In genomic region chr4:186684889-186685309, GRCh38 we compare ENCODE assay signal across 13 cellular contexts. TPM values are rescaled to one million over a fixed set of nuclear protein-coding genes. Genes with fewer than 3 reads are reported as not detected.
A peak's percentile ranks its signal among the peaks of the same experiment; 100 is the strongest.
DNase-seq lines count a peak whose midpoint lies in the region; ATAC-seq, FAIRE-seq and TF ChIP-seq lines count a peak whose summit lies in the region.
"Had no signal": no experiment of that assay in that cellular context is flagged by ENCODE, and none has a peak within 500 bp of the region (broad histone marks: within the 10 kb centered on the region; RNA-seq: fewer than 3 reads in every experiment).

No MANE protein-coding gene starts in this region.

- in situ Hi-C loops in brain microvascular endothelial cell (cut with HindIII; ENCODE audit: low pct_ligation_motif_present, low sequenced_read_pairs) = no loop called here

- no peak overlapping the region for H3K9ac ChIP-seq in rectal smooth muscle tissue (ENCODE audit: low read length)

- CTCF ChIA-PET in T-cell (lab: Charles Lee) = no interaction called here

- H3K27ac Mint-ChIP-seq in T-cell = no peak overlapping the region
- H3K27ac Mint-ChIP-seq: activated CD4-positive, alpha-beta T cell treated with anti-CD3 and anti-CD28 coated beads, Interleukin-2, amount 10 ng/mL, durations not matched to agents 24 days and 14 days; activated T-helper 1 cell treated with anti-CD3 and anti-CD28 coated beads, Interleukin-12 subunit alpha, Interleukin-12 subunit beta, Interleukin-2, Interleukin-4 antibody, amounts not matched to agents 30 ng/mL and 10 ng/mL and 1 ng/mL, durations not matched to agents 14 hours and 24 hours and 36 hours; natural killer cell treated with Interleukin-12 subunit alpha and Interleukin-12 subunit beta and Interleukin-15 and Interleukin-18, amount 100 ng/mL, for 72 hours had no signal

- H3K4me3 ChIP-seq in brain microvascular endothelial cell (ENCODE audit: low read depth, low read length) (no peak overlapping the region), rectal smooth muscle tissue (ENCODE audit: low read length) (no peak overlapping the region)

- no peak for DNase-seq in brain microvascular endothelial cell
- peak; percentile 72 for DNase-seq in kidney glomerular epithelial cell (lab: John Stamatoyannopoulos, UW)
- DNase-seq in T-cell = no peak
- DNase-seq: activated CD4-positive, alpha-beta T cell treated with anti-CD3 and anti-CD28 coated beads, Interleukin-2, amount 10 ng/mL, durations not matched to agents 24 days and 14 days; GF-D8; hippocampal formation had no signal

- no peak for TF ChIP-seq CTCF in brain microvascular endothelial cell (IDR thresholded peaks at IDR 0.05; ENCODE audit: low read depth, low read length, missing control alignments)

- H3K27ac ChIP-seq in brain microvascular endothelial cell (peak overlapping the region; percentile 51), rectal smooth muscle tissue (ENCODE audit: low read depth, low read length) (peak overlapping the region; percentile 69)

- ATAC-seq in HG02642 (IDR thresholded peaks at IDR 0.05; ENCODE audit: poor library complexity, unreplicated experiment) (no peak), GM21526 (IDR thresholded peaks at IDR 0.05; ENCODE audit: low FRiP score, unreplicated experiment) (no peak), GM19035 (IDR thresholded peaks at IDR 0.05; ENCODE audit: unreplicated experiment) (no peak), T-cell (replicated peaks in 1 of 4) (no peak)
- ATAC-seq: natural killer cell treated with Interleukin-12 subunit alpha and Interleukin-12 subunit beta and Interleukin-15 and Interleukin-18, amount 100 ng/mL, for 72 hours had no signal

- no peaks in the 10 kb centered on the region for H3K4me1 Mint-ChIP-seq in T-cell
- H3K4me1 Mint-ChIP-seq: activated CD4-positive, alpha-beta T cell treated with anti-CD3 and anti-CD28 coated beads, Interleukin-2, amount 10 ng/mL, durations not matched to agents 24 days and 14 days had no signal

- no peak overlapping the region for H3K4me3 Mint-ChIP-seq in T-cell
- H3K4me3 Mint-ChIP-seq: activated CD4-positive, alpha-beta T cell treated with anti-CD3 and anti-CD28 coated beads, Interleukin-2, amount 10 ng/mL, durations not matched to agents 24 days and 14 days; activated T-helper 1 cell treated with anti-CD3 and anti-CD28 coated beads, Interleukin-12 subunit alpha, Interleukin-12 subunit beta, Interleukin-2, Interleukin-4 antibody, amounts not matched to agents 30 ng/mL and 10 ng/mL and 1 ng/mL, durations not matched to agents 14 hours and 24 hours and 36 hours; natural killer cell treated with Interleukin-12 subunit alpha and Interleukin-12 subunit beta and Interleukin-15 and Interleukin-18, amount 100 ng/mL, for 72 hours had no signal

- POLR2A ChIA-PET in T-cell (lab: Charles Lee) = no interaction called here

- H3K36me3 ChIP-seq in brain microvascular endothelial cell (replicated peaks) = peaks cover 4% of the 10 kb centered on the region
- no peaks in the 10 kb centered on the region for H3K36me3 ChIP-seq in rectal smooth muscle tissue (ENCODE audit: control insufficient read depth, insufficient read depth, low read length)

- H3K27me3 Mint-ChIP-seq in T-cell = peaks cover 0 to 3% of the 10 kb centered on the region in 2 donors
- H3K27me3 Mint-ChIP-seq: activated CD4-positive, alpha-beta T cell treated with anti-CD3 and anti-CD28 coated beads, Interleukin-2, amount 10 ng/mL, durations not matched to agents 24 days and 14 days; natural killer cell treated with Interleukin-12 subunit alpha and Interleukin-12 subunit beta and Interleukin-15 and Interleukin-18, amount 100 ng/mL, for 72 hours had no signal

- peaks cover 23% of the 10 kb centered on the region for H3K4me1 ChIP-seq in rectal smooth muscle tissue (ENCODE audit: control insufficient read depth, insufficient read depth, low read length)

- H3K36me3 Mint-ChIP-seq in T-cell = no peaks in the 10 kb centered on the region
- H3K36me3 Mint-ChIP-seq: natural killer cell treated with Interleukin-12 subunit alpha and Interleukin-12 subunit beta and Interleukin-15 and Interleukin-18, amount 100 ng/mL, for 72 hours had no signal

- H3K9me3 Mint-ChIP-seq in T-cell = peaks cover 2 to 14% (median 8%) of the 10 kb centered on the region in 3 donors

- no peaks in the 10 kb centered on the region for H3K27me3 ChIP-seq in brain microvascular endothelial cell (replicated peaks)
- no peaks in the 10 kb centered on the region for H3K27me3 ChIP-seq in rectal smooth muscle tissue (ENCODE audit: control insufficient read depth, insufficient read depth, low read length)

- peak; percentile 11 for FAIRE-seq in G401.6 (lab: Jason Lieb, UNC)

RNA-seq across cellular contexts. Expression of gene FAT1, which starts 38.8 kb away (rescaled TPM):
- 1 to 10 TPM in 3 of 5 donors, not detected in 2; 1.0 to 1.5 (median 1.5) TPM for total RNA-seq in T-cell
- total RNA-seq: natural killer cell treated with Interleukin-12 subunit alpha and Interleukin-12 subunit beta and Interleukin-15 and Interleukin-18, amount 100 ng/mL, for 72 hours had no signal
